34 cellular contexts compared by ENCODE assay signal in the genomic region with DNA sequence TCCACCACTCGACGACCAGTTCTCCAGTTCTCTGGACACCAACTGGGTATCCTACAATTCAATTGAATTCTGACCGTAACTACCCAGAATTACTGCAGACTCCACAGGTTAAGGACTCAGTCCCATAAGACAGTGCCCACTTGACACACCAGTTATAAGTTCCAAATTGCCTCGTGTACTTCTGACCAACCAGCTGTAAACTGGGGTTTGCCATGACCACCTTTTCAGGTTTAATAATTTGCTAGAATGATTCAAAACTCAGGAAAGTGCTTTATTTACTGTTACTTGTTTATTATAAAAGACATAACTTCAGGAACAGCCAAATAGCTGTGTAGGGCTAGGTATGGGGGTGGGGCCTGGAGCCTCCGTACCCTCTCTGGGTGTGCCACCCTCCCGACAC. TPM values are rescaled to one million over a fixed set of nuclear protein-coding genes. Genes with fewer than 3 reads are reported as not detected.
"Had no signal": no experiment of that assay in that cellular context is flagged by ENCODE, and none has a peak within 500 bp of the region (broad histone marks: within the 10 kb centered on the region; RNA-seq: fewer than 3 reads in every experiment).

No MANE protein-coding gene starts in this region.

- H3K9me3 Mint-ChIP-seq: naive thymus-derived CD8-positive, alpha-beta T cell; nephron progenitor cell; stimulated activated naive CD8-positive, alpha-beta T cell treated with anti-CD3 and anti-CD28 coated beads, Interleukin-15, amount 100 ng/mL, for 72 hours had no signal

- H3K27me3 Mint-ChIP-seq: naive thymus-derived CD8-positive, alpha-beta T cell; stimulated activated naive CD8-positive, alpha-beta T cell treated with anti-CD3 and anti-CD28 coated beads, Interleukin-15, amount 100 ng/mL, for 72 hours had no signal

- H3K4me2 ChIP-seq: smooth muscle cell had no signal

- DNase-seq: colonic mucosa; dermis blood vessel endothelial cell; effector memory CD4-positive, alpha-beta T cell; erythroblast; esophagus squamous epithelium; foreskin melanocyte; glutamatergic neuron; heart right ventricle; hippocampal formation; left cardiac atrium; left ventricle myocardium inferior; lower lobe of right lung; naive thymus-derived CD8-positive, alpha-beta T cell; nephron progenitor cell; stimulated activated CD4-positive, alpha-beta T cell treated with anti-CD3 and anti-CD28 coated beads, Interleukin-12 subunit alpha, Interleukin-12 subunit beta, amount 100 ng/mL, for 4 hours; stimulated activated CD4-positive, alpha-beta T cell treated with anti-CD3 and anti-CD28 coated beads, Interleukin-1b, Interleukin-23, amount 100 ng/mL, for 48 hours; stimulated activated CD4-positive, alpha-beta T cell treated with anti-CD3 and anti-CD28 coated beads, Interleukin-4, amount 100 ng/mL, for 1 hour; stimulated activated CD8-positive, alpha-beta memory T cell treated with anti-CD3 and anti-CD28 coated beads, Interleukin-4, amount 100 ng/mL, for 48 hours; stimulated activated naive CD4-positive, alpha-beta T cell; stimulated activated naive CD8-positive, alpha-beta T cell treated with anti-CD3 and anti-CD28 coated beads, Interleukin-15, amount 100 ng/mL, for 72 hours; transverse colon; upper lobe of right lung; uterus had no signal

- H3K4me1 ChIP-seq: colonic mucosa, esophagus squamous epithelium, suprapubic skin, transverse colon, upper lobe of right lung, uterus had no signal

- H3K27ac ChIP-seq: colonic mucosa, esophagus squamous epithelium, lower lobe of right lung, neutrophil, pancreas, suprapubic skin, transverse colon, upper lobe of right lung, uterus had no signal

- H3K4me3 Mint-ChIP-seq: naive thymus-derived CD8-positive, alpha-beta T cell; nephron progenitor cell; stimulated activated naive CD8-positive, alpha-beta T cell treated with anti-CD3 and anti-CD28 coated beads, Interleukin-15, amount 100 ng/mL, for 72 hours had no signal

- H3K27me3 ChIP-seq: colonic mucosa, esophagus squamous epithelium, heart right ventricle, neutrophil, pancreas, suprapubic skin, transverse colon, upper lobe of right lung, uterus had no signal

- H3K9me3 ChIP-seq: colonic mucosa, esophagus squamous epithelium, heart right ventricle, left ventricle myocardium inferior, lower lobe of right lung, neutrophil, pancreas, suprapubic skin, transverse colon, upper lobe of right lung, uterus had no signal

- H3K4me1 Mint-ChIP-seq: stimulated activated naive CD8-positive, alpha-beta T cell treated with anti-CD3 and anti-CD28 coated beads, Interleukin-15, amount 100 ng/mL, for 72 hours had no signal

- ATAC-seq: heart right ventricle; left cardiac atrium; lower lobe of right lung; naive thymus-derived CD8-positive, alpha-beta T cell; pancreas; sciatic nerve; stimulated activated naive CD8-positive, alpha-beta T cell treated with anti-CD3 and anti-CD28 coated beads, Interleukin-15, amount 100 ng/mL, for 72 hours; upper lobe of right lung had no signal

- H3K36me3 ChIP-seq: colonic mucosa, uterus had no signal

- H3K4me3 ChIP-seq: colonic mucosa, esophagus squamous epithelium, heart right ventricle, left ventricle myocardium inferior, lower lobe of right lung, pancreas, smooth muscle cell, suprapubic skin, transverse colon, upper lobe of right lung, uterus had no signal

- H3K27ac Mint-ChIP-seq: naive thymus-derived CD8-positive, alpha-beta T cell; nephron progenitor cell; stimulated activated naive CD8-positive, alpha-beta T cell treated with anti-CD3 and anti-CD28 coated beads, Interleukin-15, amount 100 ng/mL, for 72 hours had no signal

RNA-seq across cellular contexts. Expression of a gene that starts 23.0 kb away (rescaled TPM):
- total RNA-seq: dermis blood vessel endothelial cell; esophagus squamous epithelium; kidney epithelial cell; myocyte; naive thymus-derived CD8-positive, alpha-beta T cell; omental fat pad; posterior vena cava; pulmonary artery endothelial cell; sciatic nerve; smooth muscle cell; suprapubic skin; uterus had no signal
- polyA plus RNA-seq: smooth muscle cell had no signal

RNA-seq across cellular contexts. Expression of a gene that starts 23.4 kb away (rescaled TPM):
- total RNA-seq: dermis blood vessel endothelial cell, mesenteric fat pad, myocyte, posterior vena cava, pulmonary artery endothelial cell, sciatic nerve had no signal
